9 cellular contexts compared by ENCODE assay signal in the genomic region with DNA sequence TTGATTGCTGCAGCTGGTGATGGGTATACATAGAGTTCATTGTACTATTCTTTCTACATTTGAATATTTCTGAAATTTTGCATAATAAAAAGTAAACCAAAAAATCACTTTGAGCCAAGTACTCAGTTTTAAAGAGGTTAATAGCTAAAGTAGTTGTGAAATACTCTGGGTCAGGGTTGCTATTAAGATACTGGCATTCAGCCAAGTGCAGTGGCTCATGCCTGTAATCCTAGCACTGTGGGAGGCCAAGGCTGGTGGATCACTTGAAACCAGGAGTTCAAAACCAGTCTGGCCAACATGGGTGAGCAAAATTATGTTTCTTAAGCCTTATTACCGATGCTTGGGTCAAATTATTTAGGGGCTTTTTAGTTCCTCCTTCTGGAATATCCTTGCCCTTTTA.
A peak's percentile ranks its signal among the peaks of the same experiment; 100 is the strongest.
DNase-seq lines count a peak whose midpoint lies in the region; ATAC-seq and TF ChIP-seq lines count a peak whose summit lies in the region.
"Had no signal": no experiment of that assay in that cellular context is flagged by ENCODE, and none has a peak within 500 bp of the region (broad histone marks: within the 10 kb centered on the region; RNA-seq: fewer than 3 reads in every experiment).

No MANE protein-coding gene starts in this region.

- TF ChIP-seq CTCF in epithelial cell of esophagus (IDR thresholded peaks at IDR 0.05; ENCODE audit: insufficient read depth, low read depth, low read length, missing control alignments) = no peak

- ATAC-seq in GM21619 (IDR thresholded peaks at IDR 0.05; ENCODE audit: unreplicated experiment) (no peak), HG03139 (IDR thresholded peaks at IDR 0.05; ENCODE audit: unreplicated experiment) (no peak)
- ATAC-seq: HCT116 had no signal

- no peak overlapping the region for H3K4me3 ChIP-seq in epithelial cell of esophagus (ENCODE audit: low read length)

- DNase-seq in DMS 273 (lab: John Stamatoyannopoulos, UW; ENCODE audit: unreplicated experiment) (peak; percentile 61), DMS 273 treated with DMSO at 0.1 percent for 48 hours (lab: John Stamatoyannopoulos, UW) (no peak), NCI-H526 (lab: John Stamatoyannopoulos, UW) (peak; percentile 65 to 84), epithelial cell of esophagus (ENCODE audit: low read depth) (peak; percentile 82), renal cortical epithelial cell (ENCODE audit: low read depth) (peak; percentile 85), superior temporal gyrus (ENCODE audit: extremely low spot score) (no peak)

Comparison
In these comparisons a context has a peak if more than half of its experiments do, and no peak if none do; other contexts are left out.
1. DNase-seq: peak in DMS 273 (single experiment), NCI-H526 (2 of 2), epithelial cell of esophagus (single experiment) and renal cortical epithelial cell (single experiment); none in DMS 273 treated with DMSO at 0.1 percent for 48 hours (single experiment) and superior temporal gyrus (single experiment).